6 cellular contexts compared by ENCODE assay signal in the genomic region with DNA sequence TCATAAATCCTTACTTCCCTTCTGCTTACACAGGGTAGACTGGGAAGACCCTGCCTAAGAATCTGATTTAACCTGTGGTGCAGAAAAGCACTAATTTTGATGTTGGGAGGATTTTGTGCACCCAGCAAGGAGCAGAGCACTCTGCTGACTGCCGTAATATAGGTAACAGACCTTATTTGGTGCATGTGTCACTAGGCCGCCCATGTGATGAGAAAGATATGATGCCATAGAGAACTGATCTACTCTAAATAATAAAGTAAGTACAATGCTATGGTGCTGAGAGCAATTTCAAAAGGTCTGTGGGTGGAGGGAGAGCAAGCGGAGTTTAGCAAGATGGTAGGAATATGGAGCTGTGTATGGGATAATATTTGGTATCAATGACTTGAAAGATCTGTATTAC.
"Had no signal": no experiment of that assay in that cellular context is flagged by ENCODE, and none has a peak within 500 bp of the region (broad histone marks: within the 10 kb centered on the region; RNA-seq: fewer than 3 reads in every experiment).

No MANE protein-coding gene starts in this region.

- H3K4me3 ChIP-seq: GM23338, HAP-1 had no signal

- H3K27me3 Mint-ChIP-seq: IgD-negative memory B cell had no signal

- H3K4me3 Mint-ChIP-seq: GM23338, HFFc6, IgD-negative memory B cell had no signal

- H2AFZ ChIP-seq: GM23338 had no signal

- H3K4me1 ChIP-seq: HAP-1 had no signal

- H3K9me3 ChIP-seq: HAP-1 had no signal

- H3K4me2 ChIP-seq: GM23338 had no signal

- DNase-seq: H7, HFFc6, KBM-7 had no signal

- H3K36me3 ChIP-seq: HAP-1 had no signal

- H3K27ac Mint-ChIP-seq: GM23338, HFFc6, IgD-negative memory B cell had no signal

- H3K4me1 Mint-ChIP-seq: IgD-negative memory B cell had no signal

- H3K36me3 Mint-ChIP-seq: IgD-negative memory B cell had no signal
